Comparison of ENCODE assay signal across 9 cellular contexts in genomic region chr7:30988346-30989005, GRCh38. TPM values are rescaled to one million over a fixed set of nuclear protein-coding genes. Genes with fewer than 3 reads are reported as not detected.
A peak's percentile ranks its signal among the peaks of the same experiment; 100 is the strongest.
DNase-seq lines count a peak whose midpoint lies in the region; ATAC-seq and TF ChIP-seq lines count a peak whose summit lies in the region.
"Had no signal": no experiment of that assay in that cellular context is flagged by ENCODE, and none has a peak within 500 bp of the region (broad histone marks: within the 10 kb centered on the region; RNA-seq: fewer than 3 reads in every experiment).

No MANE protein-coding gene starts in this region.

- no peak for TF ChIP-seq POLR2A in stomach (IDR thresholded peaks at IDR 0.05)

- 29 to 54% (median 49%) methylated on average over 5 to 19 of the region's 19 CpGs for WGBS in stomach, 5 donors

- H3K27ac Mint-ChIP-seq in T-helper 17 cell = no peak overlapping the region
- H3K27ac Mint-ChIP-seq in activated CD8-positive, alpha-beta memory T cell treated with anti-CD3 and anti-CD28 coated beads, Interleukin-2, amount 10 ng/mL, durations not matched to agents 7 days and 5 days = no peak overlapping the region

- intact Hi-C loops in stomach (cut with DNase I; ENCODE audit: low total_unique reads) = no loop called here

- no peaks in the 10 kb centered on the region for H3K9me3 ChIP-seq in T-helper 17 cell (ENCODE audit: control insufficient read depth, low read length, poor library complexity, severe bottlenecking)
- H3K9me3 ChIP-seq in stomach = no peaks in the 10 kb centered on the region

- DNase-seq in NCI-H2196 (lab: John Stamatoyannopoulos, UW; ENCODE audit: unreplicated experiment) (peak; percentile 28), NCI-H2196 treated with DMSO at 0.1 percent for 48 hours (lab: John Stamatoyannopoulos, UW; ENCODE audit: unreplicated experiment) (no peak), T-helper 17 cell (no peak), hepatic stellate cell (ENCODE audit: low spot score) (peak; percentile 40), stomach (peak; percentile 30), NCI-H2107 (lab: John Stamatoyannopoulos, UW) (no peak), HPDE6-E6E7 (ENCODE audit: extremely low spot score) (no peak)
- DNase-seq in activated CD8-positive, alpha-beta memory T cell treated with anti-CD3 and anti-CD28 coated beads, Interleukin-2, amount 10 ng/mL, durations not matched to agents 7 days and 5 days = no peak

- H3K36me3 ChIP-seq in stomach = no peaks in the 10 kb centered on the region

- no peak for TF ChIP-seq CTCF in stomach (IDR thresholded peaks at IDR 0.05)

- CTCF ChIA-PET in activated CD8-positive, alpha-beta memory T cell treated with anti-CD3 and anti-CD28 coated beads, Interleukin-2, amount 10 ng/mL, durations not matched to agents 7 days and 5 days (lab: Charles Lee) = interaction anchor here (2.6 kb wide), 1 partner anchor 134 kb away, joined by 18 read pairs; no protein-coding TSS in a partner anchor

- ATAC-seq in T-helper 17 cell = no peak
- ATAC-seq in activated CD8-positive, alpha-beta memory T cell treated with anti-CD3 and anti-CD28 coated beads, Interleukin-2, amount 10 ng/mL, durations not matched to agents 7 days and 5 days = no peak

- H3K4me3 Mint-ChIP-seq in T-helper 17 cell = peak overlapping the region; percentile 19
- H3K4me3 Mint-ChIP-seq in activated CD8-positive, alpha-beta memory T cell treated with anti-CD3 and anti-CD28 coated beads, Interleukin-2, amount 10 ng/mL, durations not matched to agents 7 days and 5 days = no peak overlapping the region

- peaks cover 8% of the 10 kb centered on the region for H3K36me3 Mint-ChIP-seq in T-helper 17 cell (ENCODE audit: low read depth)
- H3K36me3 Mint-ChIP-seq in activated CD8-positive, alpha-beta memory T cell treated with anti-CD3 and anti-CD28 coated beads, Interleukin-2, amount 10 ng/mL, durations not matched to agents 7 days and 5 days = no peaks in the 10 kb centered on the region

- H3K27me3 ChIP-seq in stomach = peaks cover 0 to 43% (median 0%) of the 10 kb centered on the region in 3 donors

- H3K4me3 ChIP-seq in stomach = no peak overlapping the region

- no peaks in the 10 kb centered on the region for H3K9me3 Mint-ChIP-seq in activated CD8-positive, alpha-beta memory T cell treated with anti-CD3 and anti-CD28 coated beads, Interleukin-2, amount 10 ng/mL, durations not matched to agents 7 days and 5 days (ENCODE audit: low read depth)

- H3K27ac ChIP-seq in stomach = no peak overlapping the region

- peaks cover 50% of the 10 kb centered on the region for H3K27me3 Mint-ChIP-seq in T-helper 17 cell
- H3K27me3 Mint-ChIP-seq in activated CD8-positive, alpha-beta memory T cell treated with anti-CD3 and anti-CD28 coated beads, Interleukin-2, amount 10 ng/mL, durations not matched to agents 7 days and 5 days = peaks cover 14% of the 10 kb centered on the region

- no peak for TF ChIP-seq EP300 in stomach (IDR thresholded peaks at IDR 0.05)

- peaks cover 25% of the 10 kb centered on the region for H3K4me1 Mint-ChIP-seq in T-helper 17 cell
- H3K4me1 Mint-ChIP-seq in activated CD8-positive, alpha-beta memory T cell treated with anti-CD3 and anti-CD28 coated beads, Interleukin-2, amount 10 ng/mL, durations not matched to agents 7 days and 5 days = peaks cover 4% of the 10 kb centered on the region

- H3K4me1 ChIP-seq in stomach = peaks cover 0 to 22% (median 11%) of the 10 kb centered on the region in 4 donors

RNA-seq across cellular contexts. Expression of gene GHRHR, which starts 24.7 kb away (rescaled TPM):
- total RNA-seq in T-helper 17 cell (not detected), stomach (not detected)
- under 1 TPM in 1 of 3 donors, not detected in 2; 0.33 TPM for polyA plus RNA-seq in stomach
- not detected for total RNA-seq in activated CD8-positive, alpha-beta memory T cell treated with anti-CD3 and anti-CD28 coated beads, Interleukin-2, amount 10 ng/mL, durations not matched to agents 7 days and 5 days
- polyA plus RNA-seq: esophagus had no signal

Comparison
In these comparisons a context has a peak if more than half of its experiments do, and no peak if none do; other contexts are left out.
1. DNase-seq: peak in NCI-H2196 (single experiment), hepatic stellate cell (single experiment) and stomach (single experiment); none in NCI-H2196 treated with DMSO at 0.1 percent for 48 hours (single experiment), T-helper 17 cell (0 of 3), NCI-H2107 (single experiment), HPDE6-E6E7 (single experiment) and activated CD8-positive, alpha-beta memory T cell treated with anti-CD3 and anti-CD28 coated beads, Interleukin-2, amount 10 ng/mL, durations not matched to agents 7 days and 5 days (single experiment).